In the genomic region with DNA sequence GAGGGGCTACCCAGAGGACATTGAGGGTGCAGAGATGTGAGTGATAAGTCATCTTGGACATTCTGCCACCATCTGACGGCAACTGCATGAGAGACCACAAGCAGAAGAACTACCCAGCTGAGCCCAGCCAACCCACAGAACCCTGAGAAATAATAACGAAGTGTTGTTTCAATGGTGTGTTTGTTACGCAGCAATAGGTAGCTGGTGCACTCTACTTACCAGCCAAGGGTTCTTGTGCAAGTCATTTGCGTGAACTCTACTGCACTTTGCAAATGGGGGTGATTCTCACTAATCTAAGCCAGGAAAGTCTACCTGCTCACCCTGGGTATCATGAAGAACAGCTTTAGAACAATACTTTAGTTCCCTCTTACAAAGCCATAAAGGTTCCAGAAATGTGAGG, we compare ENCODE assay signal across 30 cellular contexts.
"Had no signal": no experiment of that assay in that cellular context is flagged by ENCODE, and none has a peak within 500 bp of the region (broad histone marks: within the 10 kb centered on the region; RNA-seq: fewer than 3 reads in every experiment).

No MANE protein-coding gene starts in this region.

- H3K36me3 ChIP-seq: adrenal gland, ascending aorta, breast epithelium, cardiac muscle cell, colonic mucosa, esophagus squamous epithelium, gastroesophageal sphincter had no signal

- H3K27me3 ChIP-seq: adrenal gland, ascending aorta, breast epithelium, cardiac muscle cell, colonic mucosa, esophagus squamous epithelium, gastroesophageal sphincter had no signal

- H3K4me3 ChIP-seq: adrenal gland, ascending aorta, breast epithelium, cardiac muscle cell, colonic mucosa, esophagus squamous epithelium, gastroesophageal sphincter had no signal

- H3K9me3 ChIP-seq: adrenal gland, breast epithelium, colonic mucosa had no signal

- FAIRE-seq: endometrium, endothelial cell of umbilical vein had no signal

- DNase-seq: activated CD4-positive, alpha-beta memory T cell treated with anti-CD3 and anti-CD28 coated beads for 36 hours; activated CD4-positive, alpha-beta T cell treated with anti-CD3 and anti-CD28 coated beads for 36 hours; activated CD4-positive, alpha-beta T cell treated with anti-CD3 and anti-CD28 coated beads, Interleukin-2, amount 10 ng/mL, durations not matched to agents 24 days and 14 days; activated CD4-positive, CD25-positive, alpha-beta regulatory T cell; activated CD4-positive, CD25-positive, alpha-beta regulatory T cell treated with anti-CD3 and anti-CD28 coated beads, Interleukin-2, amount 50 U/mL, for 72 hours; activated CD8-positive, alpha-beta memory T cell treated with anti-CD3 and anti-CD28 coated beads, Interleukin-2, amount 10 ng/mL, durations not matched to agents 7 days and 5 days; activated CD8-positive, alpha-beta memory T cell treated with anti-CD3 and anti-CD28 coated beads, Interleukin-2, amount 50 U/mL, for 4 hours; activated CD8-positive, alpha-beta T cell treated with anti-CD3 and anti-CD28 coated beads, Interleukin-2, amount 10 ng/mL, durations not matched to agents 7 days and 5 days; activated effector memory CD4-positive, alpha-beta T cell treated with anti-CD3 and anti-CD28 coated beads, Interleukin-2, amount 50 U/mL, for 16 hours; activated naive CD4-positive, alpha-beta T cell treated with anti-CD3 and anti-CD28 coated beads for 36 hours; activated naive CD8-positive, alpha-beta T cell treated with anti-CD3 and anti-CD28 coated beads for 36 hours; activated naive CD8-positive, alpha-beta T cell treated with anti-CD3 and anti-CD28 coated beads, Interleukin-2, amount 50 U/mL, for 24 hours; activated T-cell treated with anti-CD3 and anti-CD28 coated beads, Interleukin-2, amount 50 U/mL, for 1 hour; activated T-cell treated with anti-CD3 and anti-CD28 coated beads, Interleukin-2, amount 50 U/mL, for 48 hours; adrenal gland; central memory CD4-positive, alpha-beta T cell; cerebellar nuclear complex; colonic mucosa; effector CD8-positive, alpha-beta T cell; esophagus squamous epithelium; foreskin melanocyte; T-helper 1 cell; T-helper 17 cell had no signal

- ATAC-seq: activated CD4-positive, alpha-beta T cell treated with anti-CD3 and anti-CD28 coated beads for 36 hours; activated CD8-positive, alpha-beta memory T cell treated with anti-CD3 and anti-CD28 coated beads, Interleukin-2, amount 10 ng/mL, durations not matched to agents 7 days and 5 days; activated CD8-positive, alpha-beta T cell treated with anti-CD3 and anti-CD28 coated beads, Interleukin-2, amount 10 ng/mL, durations not matched to agents 7 days and 5 days; activated naive CD8-positive, alpha-beta T cell treated with anti-CD3 and anti-CD28 coated beads, Interleukin-2, amount 50 U/mL, for 24 hours; gastroesophageal sphincter; T-helper 17 cell had no signal

- H3K27ac ChIP-seq: adrenal gland, ascending aorta, breast epithelium, cardiac muscle cell, colonic mucosa, epithelial cell of prostate, esophagus squamous epithelium, gastroesophageal sphincter had no signal

- H3K4me1 ChIP-seq: colonic mucosa had no signal
